ENCODE assay signal across 1 cellular context in genomic region chr10:22042557-22043326, GRCh38.
TF ChIP-seq lines count a peak whose summit lies in the region.

No MANE protein-coding gene starts in this region.

TF ChIP-seq in SK-N-SH treated with all-trans-retinoic acid at 6 μM for 48 hours, 23 proteins besides CTCF, POLR2A, EP300 and RAD21 (continued from another document):
- TF ChIP-seq, protein P1, sequence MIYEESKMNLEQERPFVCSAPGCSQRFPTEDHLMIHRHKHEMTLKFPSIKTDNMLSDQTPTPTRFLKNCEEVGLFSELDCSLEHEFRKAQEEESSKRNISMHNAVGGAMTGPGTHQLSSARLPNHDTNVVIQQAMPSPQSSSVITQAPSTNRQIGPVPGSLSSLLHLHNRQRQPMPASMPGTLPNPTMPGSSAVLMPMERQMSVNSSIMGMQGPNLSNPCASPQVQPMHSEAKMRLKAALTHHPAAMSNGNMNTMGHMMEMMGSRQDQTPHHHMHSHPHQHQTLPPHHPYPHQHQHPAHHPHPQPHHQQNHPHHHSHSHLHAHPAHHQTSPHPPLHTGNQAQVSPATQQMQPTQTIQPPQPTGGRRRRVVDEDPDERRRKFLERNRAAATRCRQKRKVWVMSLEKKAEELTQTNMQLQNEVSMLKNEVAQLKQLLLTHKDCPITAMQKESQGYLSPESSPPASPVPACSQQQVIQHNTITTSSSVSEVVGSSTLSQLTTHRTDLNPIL (CRISPR knock-in tag; IDR thresholded peaks at IDR 0.05; ENCODE audit: low read depth) = no peak
- no peak for TF ChIP-seq GLIS3 (CRISPR knock-in tag; IDR thresholded peaks at IDR 0.05)
- TF ChIP-seq ZFP3 (CRISPR knock-in tag; IDR thresholded peaks at IDR 0.05) = no peak
- TF ChIP-seq, protein P2, sequence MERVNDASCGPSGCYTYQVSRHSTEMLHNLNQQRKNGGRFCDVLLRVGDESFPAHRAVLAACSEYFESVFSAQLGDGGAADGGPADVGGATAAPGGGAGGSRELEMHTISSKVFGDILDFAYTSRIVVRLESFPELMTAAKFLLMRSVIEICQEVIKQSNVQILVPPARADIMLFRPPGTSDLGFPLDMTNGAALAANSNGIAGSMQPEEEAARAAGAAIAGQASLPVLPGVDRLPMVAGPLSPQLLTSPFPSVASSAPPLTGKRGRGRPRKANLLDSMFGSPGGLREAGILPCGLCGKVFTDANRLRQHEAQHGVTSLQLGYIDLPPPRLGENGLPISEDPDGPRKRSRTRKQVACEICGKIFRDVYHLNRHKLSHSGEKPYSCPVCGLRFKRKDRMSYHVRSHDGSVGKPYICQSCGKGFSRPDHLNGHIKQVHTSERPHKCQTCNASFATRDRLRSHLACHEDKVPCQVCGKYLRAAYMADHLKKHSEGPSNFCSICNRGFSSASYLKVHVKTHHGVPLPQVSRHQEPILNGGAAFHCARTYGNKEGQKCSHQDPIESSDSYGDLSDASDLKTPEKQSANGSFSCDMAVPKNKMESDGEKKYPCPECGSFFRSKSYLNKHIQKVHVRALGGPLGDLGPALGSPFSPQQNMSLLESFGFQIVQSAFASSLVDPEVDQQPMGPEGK (CRISPR knock-in tag; IDR thresholded peaks at IDR 0.05; ENCODE audit: borderline replicate concordance) = no peak
- TF ChIP-seq SNAI2 (CRISPR knock-in tag; IDR thresholded peaks at IDR 0.05) = no peak
- no peak for TF ChIP-seq ZNF8 (CRISPR knock-in tag; IDR thresholded peaks at IDR 0.05)
